Comparison of ENCODE assay signal across 8 cellular contexts in the genomic region with DNA sequence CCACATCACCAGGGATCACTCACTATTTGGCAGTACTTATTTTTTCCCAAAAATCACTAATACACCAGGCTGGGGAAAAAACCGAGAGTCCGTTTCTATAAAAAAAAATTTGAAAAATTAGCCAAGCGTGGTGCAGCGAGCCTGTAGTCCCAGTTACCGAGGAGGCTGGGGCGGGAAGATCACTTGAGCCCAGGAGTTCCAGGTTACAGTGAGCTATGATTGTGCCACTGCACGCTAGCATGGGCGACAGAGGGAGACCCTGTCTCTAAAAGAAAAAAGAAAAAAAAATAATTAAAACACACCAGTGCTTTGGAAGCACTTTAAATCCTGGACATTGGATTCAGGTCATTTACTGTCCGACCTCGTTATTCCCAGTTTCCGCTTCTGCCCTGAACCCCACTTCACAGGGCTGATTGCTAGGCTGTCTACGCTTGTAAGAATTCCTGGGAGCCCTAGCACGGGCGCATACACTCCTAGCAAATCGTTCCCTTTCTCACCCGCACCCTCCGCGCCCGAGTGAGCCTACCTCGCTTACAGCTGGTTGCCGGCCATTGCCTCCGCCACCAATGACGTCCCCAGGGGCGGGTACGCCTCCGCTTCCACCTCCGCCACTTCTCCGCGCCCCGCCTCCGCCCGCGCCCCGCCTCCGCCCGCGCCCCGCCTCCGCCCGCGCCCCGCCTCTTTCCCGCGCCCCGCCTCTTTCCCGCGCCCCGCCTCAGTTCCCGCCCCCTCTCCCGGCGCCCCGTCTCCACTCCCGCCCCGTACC. TPM values are rescaled to one million over a fixed set of nuclear protein-coding genes. Genes with fewer than 3 reads are reported as not detected.
A peak's percentile ranks its signal among the peaks of the same experiment; 100 is the strongest.
DNase-seq lines count a peak whose midpoint lies in the region; ATAC-seq and TF ChIP-seq lines count a peak whose summit lies in the region.

A gene (minus strand): TSS at position 571 of the 766 bp plus-strand sequence. CDS start 5,950 bp downstream, outside the sequence.

- H3K9me3 ChIP-seq in CD4-positive, alpha-beta T cell (ENCODE audit: control insufficient read depth, low read length), result no peaks in the 10 kb centered on the region

- no peak for ATAC-seq in CD4-positive, alpha-beta T cell (ENCODE audit: poor library complexity)
- peak; percentile 67 for ATAC-seq in GM19324 (IDR thresholded peaks at IDR 0.05; ENCODE audit: low FRiP score, unreplicated experiment)
- peak; percentile 53 for ATAC-seq in HG03342 (IDR thresholded peaks at IDR 0.05; ENCODE audit: unreplicated experiment)

- no peaks in the 10 kb centered on the region for H3K27me3 ChIP-seq in CD4-positive, alpha-beta T cell (ENCODE audit: control insufficient read depth, insufficient read depth, low read length)

- peak within 1 kb of the TSS; percentile 98 for H3K4me3 Mint-ChIP-seq in CD4-positive, alpha-beta T cell
- peak within 1 kb of the TSS; percentile 99 for H3K4me3 Mint-ChIP-seq in immature natural killer cell

- H3K4me3 ChIP-seq in astrocyte of the spinal cord (ENCODE audit: low read depth, low read length), result peak within 1 kb of the TSS; percentile 98

- peak within 1 kb of the TSS; percentile 95 for H3K27ac Mint-ChIP-seq in CD4-positive, alpha-beta T cell
- peak within 1 kb of the TSS; percentile 95 to 100 (median 99) for H3K27ac Mint-ChIP-seq in immature natural killer cell

- TF ChIP-seq CTCF in CD4-positive, alpha-beta T cell (IDR thresholded peaks at IDR 0.05), result no peak
- no peak for TF ChIP-seq CTCF in astrocyte of the spinal cord (IDR thresholded peaks at IDR 0.05; ENCODE audit: low read depth, low read length)

- CTCF ChIA-PET in CD4-positive, alpha-beta T cell (lab: Charles Lee), result interaction anchor here (0.9 kb wide), 1 partner anchor 92 kb away, joined by 3 read pairs; no protein-coding TSS in a partner anchor

- in situ Hi-C loops in astrocyte of the spinal cord (cut with HindIII; ENCODE audit: low sequenced_read_pairs), result no loop called here

- intact Hi-C loops in CD4-positive, alpha-beta T cell (cut with DNase I, micrococcal nuclease), result loop anchor here (1.0 to 10.0 kb wide), 8 partner anchors 109 to 1390 kb away; a partner anchor contains a TSS

- peak in 2 of 10 experiments; percentile 1 to 99 for DNase-seq in CD4-positive, alpha-beta T cell
- peak; percentile 98 for DNase-seq in NCI-H748 treated with DMSO at 0.1 percent for 48 hours (lab: John Stamatoyannopoulos, UW)
- no peak for DNase-seq in astrocyte of the spinal cord (ENCODE audit: low read depth, low spot score)
- DNase-seq in immature natural killer cell, result peak in 1 of 3 donors; percentile 1
- peak; percentile 97 to 98 for DNase-seq in stimulated activated CD8-positive, alpha-beta memory T cell treated with anti-CD3 and anti-CD28 coated beads, Interleukin-2, amount 100 ng/mL, for 1 hour (ENCODE audit: low read depth in 2 of 2)
- DNase-seq in iPS-NIHi11 (ENCODE audit: low spot score), result no peak

- H3K27ac ChIP-seq in CD4-positive, alpha-beta T cell (ENCODE audit: low read depth, low read length), result peak within 1 kb of the TSS; percentile 92

- H3K27me3 Mint-ChIP-seq in CD4-positive, alpha-beta T cell, result no peaks in the 10 kb centered on the region
- H3K27me3 Mint-ChIP-seq in immature natural killer cell (ENCODE audit: low read depth in 3 of 3), result peaks cover 0 to 7% (median 2%) of the 10 kb centered on the region in 3 donors

- peaks cover 32% of the 10 kb centered on the region for H3K4me1 Mint-ChIP-seq in CD4-positive, alpha-beta T cell (ENCODE audit: low read depth)
- peaks cover 26 to 32% of the 10 kb centered on the region in 2 donors for H3K4me1 Mint-ChIP-seq in immature natural killer cell

- peaks cover 16% of the 10 kb centered on the region for H3K36me3 Mint-ChIP-seq in CD4-positive, alpha-beta T cell (ENCODE audit: low read depth)
- H3K36me3 Mint-ChIP-seq in immature natural killer cell, result peaks cover 0 to 4% (median 3%) of the 10 kb centered on the region in 3 donors

- H3K9me3 Mint-ChIP-seq in CD4-positive, alpha-beta T cell, result no peaks in the 10 kb centered on the region
- H3K9me3 Mint-ChIP-seq in immature natural killer cell, result no peaks in the 10 kb centered on the region

- POLR2A ChIA-PET in CD4-positive, alpha-beta T cell (lab: Charles Lee), result interaction anchor here (0.6 to 1.6 kb wide), 5 partner anchors 28 to 554 kb away, joined by 3 to 6 read pairs (median 3); a partner anchor contains a TSS

RNA-seq across cellular contexts. Expression of the gene that starts here (rescaled TPM):
- 1 to 10 TPM; 3.2 to 3.3 TPM for total RNA-seq in CD4-positive, alpha-beta T cell
- 10 to 100 TPM; 20.6 to 24.8 (median 24.0) TPM for polyA plus RNA-seq in immature natural killer cell

Comparison
In these comparisons a context has a peak if more than half of its experiments do, and no peak if none do; other contexts are left out.
1. DNase-seq: peak in NCI-H748 treated with DMSO at 0.1 percent for 48 hours (single experiment) and stimulated activated CD8-positive, alpha-beta memory T cell treated with anti-CD3 and anti-CD28 coated beads, Interleukin-2, amount 100 ng/mL, for 1 hour (2 of 2); none in astrocyte of the spinal cord (single experiment) and iPS-NIHi11 (single experiment).